16 cellular contexts compared by ENCODE assay signal in the genomic region with DNA sequence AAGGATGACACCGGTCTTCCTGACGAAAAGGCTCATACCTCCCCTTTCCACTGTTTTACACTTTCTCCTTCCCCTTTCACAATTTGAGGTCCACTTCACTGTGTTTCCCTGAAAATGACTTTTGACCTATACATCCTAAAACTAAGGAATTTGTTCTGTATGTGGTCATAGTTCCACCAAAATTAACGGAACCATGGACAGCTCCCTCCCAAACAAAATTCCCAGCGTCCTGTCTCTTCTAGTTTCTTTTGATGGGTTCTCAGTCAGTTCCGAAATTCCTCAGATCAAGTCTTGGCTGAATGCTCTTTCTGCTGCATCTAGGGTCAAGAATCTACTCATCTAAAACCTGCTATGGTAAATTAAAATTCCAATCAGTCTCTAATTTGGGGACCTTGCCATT.
"Had no signal": no experiment of that assay in that cellular context is flagged by ENCODE, and none has a peak within 500 bp of the region (broad histone marks: within the 10 kb centered on the region; RNA-seq: fewer than 3 reads in every experiment).

No MANE protein-coding gene starts in this region.

- H3K36me3 Mint-ChIP-seq: activated CD4-positive, alpha-beta memory T cell treated with anti-CD3 and anti-CD28 coated beads for 36 hours; activated naive CD4-positive, alpha-beta T cell treated with anti-CD3 and anti-CD28 coated beads, Interleukin-2, amount 10 ng/mL, durations not matched to agents 7 days and 5 days; natural killer cell; stimulated activated memory B cell treated with anti-CD40 and anti-IgM and Interleukin-4, amounts not matched to agents 10 μg/mL and 1 μg/mL and 100 μg/mL, for 72 hours had no signal

- H3K27ac Mint-ChIP-seq: activated CD4-positive, alpha-beta memory T cell treated with anti-CD3 and anti-CD28 coated beads for 36 hours; activated naive CD4-positive, alpha-beta T cell treated with anti-CD3 and anti-CD28 coated beads, Interleukin-2, amount 10 ng/mL, durations not matched to agents 7 days and 5 days; activated T-cell treated with anti-CD3 and anti-CD28 coated beads, Interleukin-2, amount 50 U/mL, for 24 hours; natural killer cell; stimulated activated memory B cell treated with anti-CD40 and anti-IgM and Interleukin-4, amounts not matched to agents 10 μg/mL and 1 μg/mL and 100 μg/mL, for 72 hours had no signal

- H3K36me3 ChIP-seq: esophagus muscularis mucosa, right atrium auricular region, tibial nerve, uterus had no signal

- ATAC-seq: activated CD4-positive, alpha-beta T cell treated with anti-CD3 and anti-CD28 coated beads for 36 hours; left colon; natural killer cell; stimulated activated memory B cell treated with anti-CD40 and anti-IgM and Interleukin-4, amounts not matched to agents 10 μg/mL and 1 μg/mL and 100 μg/mL, for 72 hours had no signal

- H3K27me3 Mint-ChIP-seq: activated CD4-positive, alpha-beta memory T cell treated with anti-CD3 and anti-CD28 coated beads for 36 hours; activated CD4-positive, alpha-beta T cell treated with anti-CD3 and anti-CD28 coated beads for 36 hours; activated naive CD4-positive, alpha-beta T cell treated with anti-CD3 and anti-CD28 coated beads, Interleukin-2, amount 10 ng/mL, durations not matched to agents 7 days and 5 days; activated T-cell treated with anti-CD3 and anti-CD28 coated beads, Interleukin-2, amount 50 U/mL, for 24 hours; stimulated activated memory B cell treated with anti-CD40 and anti-IgM and Interleukin-4, amounts not matched to agents 10 μg/mL and 1 μg/mL and 100 μg/mL, for 72 hours had no signal

- H3K9me3 ChIP-seq: esophagus muscularis mucosa, tibial nerve, uterus had no signal

- H3K27ac ChIP-seq: esophagus muscularis mucosa, right atrium auricular region, tibial nerve, uterus had no signal

- H3K9me3 Mint-ChIP-seq: stimulated activated memory B cell treated with anti-CD40 and anti-IgM and Interleukin-4, amounts not matched to agents 10 μg/mL and 1 μg/mL and 100 μg/mL, for 72 hours had no signal

- H3K4me1 Mint-ChIP-seq: activated CD4-positive, alpha-beta T cell treated with anti-CD3 and anti-CD28 coated beads for 36 hours; activated naive CD4-positive, alpha-beta T cell treated with anti-CD3 and anti-CD28 coated beads, Interleukin-2, amount 10 ng/mL, durations not matched to agents 7 days and 5 days; stimulated activated memory B cell treated with anti-CD40 and anti-IgM and Interleukin-4, amounts not matched to agents 10 μg/mL and 1 μg/mL and 100 μg/mL, for 72 hours had no signal

- DNase-seq: activated CD4-positive, alpha-beta memory T cell treated with anti-CD3 and anti-CD28 coated beads for 36 hours; activated CD4-positive, alpha-beta T cell treated with anti-CD3 and anti-CD28 coated beads for 36 hours; activated naive CD4-positive, alpha-beta T cell treated with anti-CD3 and anti-CD28 coated beads, Interleukin-2, amount 10 ng/mL, durations not matched to agents 7 days and 5 days; activated T-cell treated with anti-CD3 and anti-CD28 coated beads, Interleukin-2, amount 50 U/mL, for 24 hours; caudate nucleus; foreskin fibroblast; left colon; natural killer cell; occipital lobe; stimulated activated CD4-positive, alpha-beta T cell treated with anti-CD3 and anti-CD28 coated beads, Interleukin-2, amount 100 ng/mL, for 48 hours; T-helper 2 cell; uterus had no signal

- H3K4me3 Mint-ChIP-seq: activated CD4-positive, alpha-beta memory T cell treated with anti-CD3 and anti-CD28 coated beads for 36 hours; activated CD4-positive, alpha-beta T cell treated with anti-CD3 and anti-CD28 coated beads for 36 hours; activated naive CD4-positive, alpha-beta T cell treated with anti-CD3 and anti-CD28 coated beads, Interleukin-2, amount 10 ng/mL, durations not matched to agents 7 days and 5 days; activated T-cell treated with anti-CD3 and anti-CD28 coated beads, Interleukin-2, amount 50 U/mL, for 24 hours; natural killer cell; stimulated activated memory B cell treated with anti-CD40 and anti-IgM and Interleukin-4, amounts not matched to agents 10 μg/mL and 1 μg/mL and 100 μg/mL, for 72 hours had no signal

- H3K27me3 ChIP-seq: esophagus muscularis mucosa, right atrium auricular region, tibial nerve, uterus had no signal

- H3K4me1 ChIP-seq: esophagus muscularis mucosa, right atrium auricular region, tibial nerve, uterus had no signal

- H3K4me3 ChIP-seq: esophagus muscularis mucosa, right atrium auricular region, tibial nerve, uterus had no signal
